Comparison of ENCODE assay signal across 11 cellular contexts in genomic region chr11:96189351-96189750, GRCh38.
DNase-seq lines count a peak whose midpoint lies in the region; ATAC-seq and TF ChIP-seq lines count a peak whose summit lies in the region.
"Had no signal": no experiment of that assay in that cellular context is flagged by ENCODE, and none has a peak within 500 bp of the region (broad histone marks: within the 10 kb centered on the region; RNA-seq: fewer than 3 reads in every experiment).

No MANE protein-coding gene starts in this region.

- H3K4me1 ChIP-seq in smooth muscle cell (ENCODE audit: low read depth) = peaks cover 21% of the 10 kb centered on the region
- peaks cover 14% of the 10 kb centered on the region for H3K4me1 ChIP-seq in effector memory CD4-positive, alpha-beta T cell (ENCODE audit: control insufficient read depth, insufficient read depth, low read length, poor library complexity, severe bottlenecking)

- H3K4me3 ChIP-seq in smooth muscle cell = no peak overlapping the region
- no peak overlapping the region for H3K4me3 ChIP-seq in effector memory CD4-positive, alpha-beta T cell (ENCODE audit: insufficient read depth, low read depth, low read length, poor library complexity, severe bottlenecking)
- H3K4me3 ChIP-seq: skin epidermis, stomach had no signal

- POLR2A ChIA-PET in activated B cell treated with CpG ODN at 0.5 μM for 24 hours (lab: Charles Lee) = interaction anchor here (0.7 to 1.6 kb wide), 4 partner anchors 8 to 154 kb away, joined by 3 to 6 read pairs (median 3); partner anchors contain the start of gene MAML2

- H4K20me1 ChIP-seq in smooth muscle cell (ENCODE audit: low read depth) = no peaks in the 10 kb centered on the region

- no peak overlapping the region for H2AFZ ChIP-seq in smooth muscle cell (ENCODE audit: low read depth)

- peak overlapping the region; percentile 89 for H3K27ac Mint-ChIP-seq in activated T-cell treated with anti-CD3 and anti-CD28 coated beads, Interleukin-2, amount 50 U/mL, for 72 hours
- peak overlapping the region; percentile 57 for H3K27ac Mint-ChIP-seq in activated B cell treated with CpG ODN at 0.5 μM for 24 hours

- H3K27me3 ChIP-seq in smooth muscle cell (ENCODE audit: low read depth) = no peaks in the 10 kb centered on the region
- no peaks in the 10 kb centered on the region for H3K27me3 ChIP-seq in effector memory CD4-positive, alpha-beta T cell (replicated peaks; ENCODE audit: control insufficient read depth, insufficient read depth, low read length, poor library complexity, severe bottlenecking)
- H3K27me3 ChIP-seq: stomach had no signal

- H3K36me3 Mint-ChIP-seq in activated T-cell treated with anti-CD3 and anti-CD28 coated beads, Interleukin-2, amount 50 U/mL, for 72 hours (ENCODE audit: insufficient read depth in 2 of 2) = peaks cover 8 to 13% of the 10 kb centered on the region in 2 donors
- H3K36me3 Mint-ChIP-seq in activated B cell treated with CpG ODN at 0.5 μM for 24 hours (ENCODE audit: low read depth) = no peaks in the 10 kb centered on the region

- no peaks in the 10 kb centered on the region for H3K36me3 ChIP-seq in smooth muscle cell (ENCODE audit: low read depth)
- no peaks in the 10 kb centered on the region for H3K36me3 ChIP-seq in effector memory CD4-positive, alpha-beta T cell (ENCODE audit: control insufficient read depth, insufficient read depth, low read length)
- H3K36me3 ChIP-seq: stomach had no signal

- peaks cover 0 to 3% of the 10 kb centered on the region in 2 donors for H3K9me3 Mint-ChIP-seq in activated T-cell treated with anti-CD3 and anti-CD28 coated beads, Interleukin-2, amount 50 U/mL, for 72 hours
- H3K9me3 Mint-ChIP-seq in activated B cell treated with CpG ODN at 0.5 μM for 24 hours = no peaks in the 10 kb centered on the region

- DNase-seq in activated T-cell treated with anti-CD3 and anti-CD28 coated beads, Interleukin-2, amount 50 U/mL, for 72 hours = no peak
- no peak for DNase-seq in activated T-cell treated with anti-CD3 and anti-CD28 coated beads, Interleukin-2, amount 50 U/mL, for 48 hours
- DNase-seq in activated B cell treated with CpG ODN at 0.5 μM for 24 hours (no peak), smooth muscle cell (lab: John Stamatoyannopoulos, UW; ENCODE audit: unreplicated experiment) (no peak), NCI-H2171 (lab: John Stamatoyannopoulos, UW) (no peak)
- DNase-seq in effector memory CD4-positive, alpha-beta T cell = no peak
- DNase-seq in NK-92 treated with Interleukin-12 subunit alpha and Interleukin-12 subunit beta, amount 100 ng/mL, for 24 hours (lab: John Stamatoyannopoulos, UW) = no peak
- DNase-seq: activated CD4-positive, CD25-positive, alpha-beta regulatory T cell treated with anti-CD3 and anti-CD28 coated beads, Interleukin-2, amount 50 U/mL, for 72 hours; stomach had no signal

- H3K27me3 Mint-ChIP-seq in activated T-cell treated with anti-CD3 and anti-CD28 coated beads, Interleukin-2, amount 50 U/mL, for 72 hours (ENCODE audit: low read depth) = no peaks in the 10 kb centered on the region
- no peaks in the 10 kb centered on the region for H3K27me3 Mint-ChIP-seq in activated B cell treated with CpG ODN at 0.5 μM for 24 hours

- H3K27ac ChIP-seq in smooth muscle cell (ENCODE audit: low read depth) = peak overlapping the region; percentile 94
- H3K27ac ChIP-seq in effector memory CD4-positive, alpha-beta T cell (ENCODE audit: insufficient read depth, low read length, poor library complexity, severe bottlenecking) = no peak overlapping the region

- peak overlapping the region; percentile 71 for H3K4me2 ChIP-seq in smooth muscle cell

- H3K79me2 ChIP-seq in smooth muscle cell (ENCODE audit: low read depth) = peaks cover 72% of the 10 kb centered on the region

- CTCF ChIA-PET in activated B cell treated with CpG ODN at 0.5 μM for 24 hours (lab: Charles Lee) = interaction anchor here (1.3 kb wide), 1 partner anchor 153 kb away, joined by 8 read pairs; the partner anchor contains the start of gene MAML2

- TF ChIP-seq CTCF in activated B cell treated with CpG ODN at 0.5 μM for 24 hours (IDR thresholded peaks at IDR 0.05) (no peak), smooth muscle cell (IDR thresholded peaks at IDR 0.05; ENCODE audit: borderline replicate concordance, insufficient read depth, poor library complexity, severe bottlenecking) (no peak)

- H3K9ac ChIP-seq in smooth muscle cell (ENCODE audit: low read depth) = no peak overlapping the region

- peak overlapping the region; percentile 70 to 71 for H3K4me3 Mint-ChIP-seq in activated T-cell treated with anti-CD3 and anti-CD28 coated beads, Interleukin-2, amount 50 U/mL, for 72 hours
- no peak overlapping the region for H3K4me3 Mint-ChIP-seq in activated B cell treated with CpG ODN at 0.5 μM for 24 hours

- no peaks in the 10 kb centered on the region for H3K9me3 ChIP-seq in smooth muscle cell (replicated peaks; ENCODE audit: low read depth)
- no peaks in the 10 kb centered on the region for H3K9me3 ChIP-seq in effector memory CD4-positive, alpha-beta T cell (ENCODE audit: control insufficient read depth, low read length)
- H3K9me3 ChIP-seq: stomach had no signal

- H3F3A ChIP-seq in smooth muscle cell (ENCODE audit: low read depth) = peaks cover 26% of the 10 kb centered on the region

- intact Hi-C loops in activated B cell treated with CpG ODN at 0.5 μM for 24 hours (cut with micrococcal nuclease) = loop anchor here (2.0 to 5.0 kb wide), 2 partner anchors 47 to 153 kb away; partner anchors contain the start of gene MAML2

- ATAC-seq in activated T-cell treated with anti-CD3 and anti-CD28 coated beads, Interleukin-2, amount 50 U/mL, for 72 hours (replicated peaks in 1 of 2) = peak; percentile 61
- ATAC-seq in HG02885 (IDR thresholded peaks at IDR 0.05; ENCODE audit: poor library complexity, unreplicated experiment) (peak; percentile 29), activated B cell treated with CpG ODN at 0.5 μM for 24 hours (ENCODE audit: low read depth) (no peak)

- WGBS in smooth muscle cell (ENCODE audit: low lambda C conversion rate) = 74% methylated on average over 1 of the region's 1 CpG

- H3K4me1 Mint-ChIP-seq in activated T-cell treated with anti-CD3 and anti-CD28 coated beads, Interleukin-2, amount 50 U/mL, for 72 hours (ENCODE audit: low read depth) = peaks cover 98% of the 10 kb centered on the region
- H3K4me1 Mint-ChIP-seq in activated B cell treated with CpG ODN at 0.5 μM for 24 hours = peaks cover 76% of the 10 kb centered on the region
